ENCODE assay signal across 9 cellular contexts in the genomic region with DNA sequence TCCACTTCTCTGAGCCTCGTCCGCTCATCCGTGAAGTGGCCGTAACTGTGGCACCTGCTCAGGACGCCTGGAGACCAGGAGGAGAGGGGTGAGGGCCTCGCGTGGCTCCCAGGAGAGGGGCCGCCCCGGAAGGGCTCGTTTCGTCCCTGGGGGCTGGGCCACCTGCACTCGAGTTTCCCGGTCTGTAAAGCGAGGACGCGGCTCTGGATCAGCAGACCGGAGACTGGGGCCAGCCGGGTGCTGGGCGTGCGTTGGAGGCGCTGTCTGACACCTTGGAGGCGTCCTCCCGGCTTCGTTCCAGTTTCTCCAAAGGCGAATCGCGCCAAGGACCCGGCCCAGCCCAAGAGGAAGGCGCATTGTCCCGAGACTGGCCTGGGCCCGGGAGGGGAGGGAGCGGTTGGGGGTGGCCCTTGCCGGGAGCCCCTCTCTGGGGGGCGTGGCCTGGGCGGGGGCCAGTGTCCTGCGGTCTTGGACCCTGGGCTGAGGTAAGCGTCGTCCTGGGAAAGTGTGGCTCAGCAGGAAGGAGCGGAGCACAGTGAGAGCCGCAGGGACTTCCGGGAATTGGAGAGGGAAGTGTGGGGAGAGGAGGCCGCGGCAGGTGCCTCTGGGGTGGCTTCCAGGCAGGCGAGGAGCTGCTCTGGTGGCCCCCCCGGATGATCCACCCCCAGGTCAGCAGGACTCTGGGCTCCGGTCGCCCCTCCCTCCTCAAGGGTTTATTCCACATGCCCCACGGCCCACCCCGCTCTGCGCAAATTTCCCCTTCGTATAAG.
DNase-seq lines count a peak whose midpoint lies in the region; ATAC-seq and TF ChIP-seq lines count a peak whose summit lies in the region.
"Had no signal": no experiment of that assay in that cellular context is flagged by ENCODE, and none has a peak within 500 bp of the region (broad histone marks: within the 10 kb centered on the region; RNA-seq: fewer than 3 reads in every experiment).

No MANE protein-coding gene starts in this region.

- H3K4me3 ChIP-seq in Peyer's patch = peak overlapping the region; percentile 12 to 50 (median 38)
- no peak overlapping the region for H3K4me3 ChIP-seq in hepatocyte
- H3K4me3 ChIP-seq in psoas muscle = peak overlapping the region; percentile 58

- ATAC-seq in psoas muscle = peak; percentile 31 to 71 (median 56)
- no peak for ATAC-seq in HG02973 (IDR thresholded peaks at IDR 0.05; ENCODE audit: unreplicated experiment)
- no peak for ATAC-seq in GM18502 (IDR thresholded peaks at IDR 0.05; ENCODE audit: poor library complexity, unreplicated experiment)
- ATAC-seq in HG03439 (IDR thresholded peaks at IDR 0.05; ENCODE audit: unreplicated experiment) = no peak
- no peak for ATAC-seq in GM18867 (IDR thresholded peaks at IDR 0.05; ENCODE audit: unreplicated experiment)

- WGBS in hepatocyte (ENCODE audit: low lambda C conversion rate, missing lambda C conversion rate) = 31% methylated on average over 41 of the region's 51 CpGs
- WGBS in psoas muscle, 3 donors = 4 to 7% (median 7%) methylated on average over 41 to 51 of the region's 51 CpGs

- H3K4me1 ChIP-seq in Peyer's patch (peaks cover 0 to 16% (median 7%) of the 10 kb centered on the region in 4 donors), hepatocyte (ENCODE audit: insufficient read depth) (peaks cover 24% of the 10 kb centered on the region), psoas muscle (no peaks in the 10 kb centered on the region)

- H3K4me2 ChIP-seq in hepatocyte = peak overlapping the region; percentile 75
- H3K4me2 ChIP-seq: KMS-11 had no signal

- H3K27ac ChIP-seq in Peyer's patch = peak overlapping the region in 1 of 4 donors; percentile 12
- no peak overlapping the region for H3K27ac ChIP-seq in hepatocyte
- H3K27ac ChIP-seq in psoas muscle = no peak overlapping the region
- H3K27ac ChIP-seq: KMS-11 had no signal

- H3K79me2 ChIP-seq in hepatocyte = no peaks in the 10 kb centered on the region

- TF ChIP-seq CTCF in Peyer's patch (IDR thresholded peaks at IDR 0.05) (no peak), hepatocyte (IDR thresholded peaks at IDR 0.05; ENCODE audit: poor library complexity) (no peak), psoas muscle (IDR thresholded peaks at IDR 0.05) (no peak)

- H4K20me1 ChIP-seq in hepatocyte (ENCODE audit: insufficient read depth, poor library complexity, severe bottlenecking) = no peaks in the 10 kb centered on the region

- DNase-seq in EH (ENCODE audit: low read depth) (peak; percentile 16), Peyer's patch (peak in 1 of 3 donors; percentile 51), hepatocyte (ENCODE audit: low spot score) (no peak), psoas muscle (peak in 1 of 2 donors; percentile 57)

- no peaks in the 10 kb centered on the region for H3K27me3 ChIP-seq in Peyer's patch
- H3K27me3 ChIP-seq in hepatocyte = no peaks in the 10 kb centered on the region
- H3K27me3 ChIP-seq in psoas muscle (ENCODE audit: insufficient read depth in 3 of 3, low read length in 2 of 3) = peaks cover 0 to 38% (median 6%) of the 10 kb centered on the region in 3 donors

- H3K9me3 ChIP-seq in Peyer's patch = no peaks in the 10 kb centered on the region
- H3K9me3 ChIP-seq in hepatocyte (ENCODE audit: low read depth) = no peaks in the 10 kb centered on the region
- peaks cover 9% of the 10 kb centered on the region for H3K9me3 ChIP-seq in psoas muscle

- no peaks in the 10 kb centered on the region for H3K9me2 ChIP-seq in hepatocyte (replicated peaks; ENCODE audit: insufficient read depth)

- intact Hi-C loops in psoas muscle (cut with DNase I) = no loop called here

- peak in 1 of 2 donors; percentile 6 for TF ChIP-seq POLR2A in Peyer's patch (IDR thresholded peaks at IDR 0.05)

- H3K36me3 ChIP-seq in Peyer's patch = no peaks in the 10 kb centered on the region
- no peaks in the 10 kb centered on the region for H3K36me3 ChIP-seq in hepatocyte (replicated peaks; ENCODE audit: insufficient read depth, low read depth)
- H3K36me3 ChIP-seq in psoas muscle (ENCODE audit: insufficient read depth in 1 of 2, low read depth in 1 of 2) = no peaks in the 10 kb centered on the region

- peak overlapping the region; percentile 74 for H2AFZ ChIP-seq in hepatocyte

Comparison
In these comparisons a context has a peak if more than half of its experiments do, and no peak if none do; other contexts are left out.
1. ATAC-seq: peak in psoas muscle (4 of 4); none in HG02973 (single experiment), GM18502 (single experiment), HG03439 (single experiment) and GM18867 (single experiment).